In the genomic region with DNA sequence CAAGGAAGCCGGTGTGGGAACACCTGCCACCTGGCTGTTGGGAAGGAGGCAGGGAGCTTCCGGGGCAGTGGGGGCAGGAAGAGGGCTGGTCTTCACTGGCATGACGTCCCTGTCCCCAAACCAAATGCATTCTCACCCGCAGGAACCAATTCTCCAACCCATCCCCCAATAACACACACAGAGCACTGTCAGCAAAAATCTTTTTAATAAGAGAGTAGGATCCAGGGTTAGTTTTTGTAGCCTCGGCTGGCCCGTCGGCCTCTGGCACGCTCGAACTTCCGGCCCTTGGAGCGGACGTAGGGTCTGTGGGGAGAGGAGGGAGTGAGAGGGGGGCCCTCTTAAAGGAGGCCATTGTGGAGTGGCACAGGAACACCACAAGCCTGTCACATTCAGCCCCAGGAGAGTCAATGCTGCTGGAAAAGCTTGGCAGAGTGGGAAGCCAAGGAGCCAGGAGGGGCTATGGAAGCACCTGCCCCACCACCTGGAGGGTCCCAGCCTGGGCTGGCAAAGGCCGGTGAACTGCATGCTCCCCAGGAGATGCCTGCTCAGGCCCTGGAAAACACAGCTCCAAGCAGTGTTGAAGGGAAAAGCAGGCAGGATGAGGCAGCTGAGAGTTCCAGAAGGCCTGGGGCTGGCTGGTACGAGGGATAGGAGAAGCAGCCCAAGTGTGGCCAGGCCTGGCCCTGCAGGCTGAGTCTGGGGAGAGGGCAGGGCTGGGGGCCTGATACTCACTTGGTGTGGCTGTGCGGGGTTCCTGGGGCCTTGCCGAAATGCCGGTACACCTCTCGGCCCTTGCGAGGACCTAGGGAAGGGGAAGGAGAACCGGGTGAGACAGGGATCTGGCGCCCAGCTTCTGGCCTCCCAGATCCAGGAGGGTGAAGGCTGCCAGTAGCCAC, we compare ENCODE assay signal across 13 cellular contexts. TPM values are rescaled to one million over a fixed set of nuclear protein-coding genes. Genes with fewer than 3 reads are reported as not detected.
DNase-seq lines count a peak whose midpoint lies in the region; ATAC-seq and TF ChIP-seq lines count a peak whose summit lies in the region.
"Had no signal": no experiment of that assay in that cellular context is flagged by ENCODE, and none has a peak within 500 bp of the region (broad histone marks: within the 10 kb centered on the region; RNA-seq: fewer than 3 reads in every experiment).

No MANE protein-coding gene starts in this region.

- TF ChIP-seq CTCF in NB4 (IDR thresholded peaks at IDR 0.05; ENCODE audit: low read depth, low read length) (no peak), nephron (IDR thresholded peaks at IDR 0.05; ENCODE audit: unreplicated experiment in 3 of 3) (no peak)

- H3K27me3 Mint-ChIP-seq in central memory CD8-positive, alpha-beta T cell: no peaks in the 10 kb centered on the region
- H3K27me3 Mint-ChIP-seq in nephron (ENCODE audit: low read depth): peaks cover 3% of the 10 kb centered on the region

- no peak for ATAC-seq in central memory CD8-positive, alpha-beta T cell (replicated peaks; ENCODE audit: extremely low read depth, poor library complexity, severe bottlenecking)
- ATAC-seq in GM19452 (IDR thresholded peaks at IDR 0.05; ENCODE audit: unreplicated experiment) (no peak), GM18909 (IDR thresholded peaks at IDR 0.05; ENCODE audit: poor library complexity, unreplicated experiment) (no peak)

- H3K4me3 Mint-ChIP-seq in central memory CD8-positive, alpha-beta T cell: peak overlapping the region; percentile 18
- peak overlapping the region; percentile 53 to 99 (median 59) for H3K4me3 Mint-ChIP-seq in nephron

- H3K4me3 ChIP-seq in NB4 (ENCODE audit: low read depth, low read length): peak overlapping the region; percentile 68

- peak; percentile 97 for DNase-seq in DMS53 (lab: John Stamatoyannopoulos, UW)
- no peak for DNase-seq in NB4 (ENCODE audit: low read depth)
- DNase-seq in central memory CD8-positive, alpha-beta T cell (ENCODE audit: low spot score in 2 of 2): no peak
- no peak for DNase-seq in SK-N-DZ (ENCODE audit: low spot score)
- DNase-seq in NCI-H187 treated with DMSO at 0.1 percent for 48 hours (lab: John Stamatoyannopoulos, UW): no peak
- DNase-seq: brain microvascular endothelial cell; GOT3; MV-4-11; stimulated activated CD8-positive, alpha-beta memory T cell treated with anti-CD3 and anti-CD28 coated beads, Interleukin-4, amount 100 ng/mL, for 48 hours had no signal

- TF ChIP-seq POLR2A in NB4 (IDR thresholded peaks at IDR 0.05; ENCODE audit: extremely low read depth, insufficient read length): no peak

- peaks cover 45% of the 10 kb centered on the region for H3K4me1 Mint-ChIP-seq in central memory CD8-positive, alpha-beta T cell
- H3K4me1 Mint-ChIP-seq in nephron: peaks cover 30% of the 10 kb centered on the region

- H3K27ac Mint-ChIP-seq in central memory CD8-positive, alpha-beta T cell (ENCODE audit: low read depth): no peak overlapping the region
- H3K27ac Mint-ChIP-seq in nephron: peak overlapping the region in 1 of 3 experiments; percentile 50

- H3K36me3 Mint-ChIP-seq in central memory CD8-positive, alpha-beta T cell (ENCODE audit: insufficient read depth): peaks cover 27% of the 10 kb centered on the region
- H3K36me3 Mint-ChIP-seq in nephron (ENCODE audit: low read depth): peaks cover 21% of the 10 kb centered on the region

- no peaks in the 10 kb centered on the region for H3K9me3 Mint-ChIP-seq in central memory CD8-positive, alpha-beta T cell
- H3K9me3 Mint-ChIP-seq in nephron: no peaks in the 10 kb centered on the region

RNA-seq across cellular contexts. Expression of gene FAM83E, which starts 0.5 kb away (rescaled TPM):
- polyA plus RNA-seq in SK-N-DZ (2014; cell fraction: cytosol; rRNA removed): 0.27 and 1.0 TPM in 2 replicates
- 2.0 and 2.1 TPM in 2 replicates for polyA plus RNA-seq in SK-N-DZ (2014; cell fraction: nucleus; rRNA removed)

RNA-seq across cellular contexts. Expression of gene RPL18, which starts 3.6 kb away (rescaled TPM):
- 2,124 and 2,804 TPM in 2 replicates for polyA plus RNA-seq in SK-N-DZ (2014; cell fraction: cytosol; rRNA removed)
- 1,314 and 1,437 TPM in 2 replicates for polyA plus RNA-seq in SK-N-DZ (2014; cell fraction: nucleus; rRNA removed)

RNA-seq across cellular contexts. Expression of gene SPHK2, which starts 3.9 kb away (rescaled TPM):
- polyA plus RNA-seq in SK-N-DZ (2014; cell fraction: cytosol; rRNA removed): 10.2 and 16.4 TPM in 2 replicates
- polyA plus RNA-seq in SK-N-DZ (2014; cell fraction: nucleus; rRNA removed): 15.7 and 17.2 TPM in 2 replicates

RNA-seq across cellular contexts. Expression of gene SPACA4, which starts 8.9 kb away (rescaled TPM):
- polyA plus RNA-seq in SK-N-DZ (2014; cell fraction: cytosol; rRNA removed): not detected in 2 replicates
- not detected in 2 replicates for polyA plus RNA-seq in SK-N-DZ (2014; cell fraction: nucleus; rRNA removed)
- polyA plus RNA-seq: liver had no signal

RNA-seq across cellular contexts. Expression of gene DBP, which starts 21.8 kb away (rescaled TPM):
- polyA plus RNA-seq in SK-N-DZ (2014; cell fraction: cytosol; rRNA removed): 13.1 and 18.3 TPM in 2 replicates
- 7.2 and 8.8 TPM in 2 replicates for polyA plus RNA-seq in SK-N-DZ (2014; cell fraction: nucleus; rRNA removed)
